Comparison of ENCODE assay signal across 14 cellular contexts in genomic region chr13:21925720-21926119, GRCh38.
DNase-seq lines count a peak whose midpoint lies in the region; ATAC-seq and TF ChIP-seq lines count a peak whose summit lies in the region.
"Had no signal": no experiment of that assay in that cellular context is flagged by ENCODE, and none has a peak within 500 bp of the region (broad histone marks: within the 10 kb centered on the region; RNA-seq: fewer than 3 reads in every experiment).

No MANE protein-coding gene starts in this region.

- no peak overlapping the region for H2BK5ac ChIP-seq in mesendoderm (ENCODE audit: low read length)

- H3K79me2 ChIP-seq in mesendoderm (ENCODE audit: control insufficient read depth, insufficient read depth, low read length): no peaks in the 10 kb centered on the region

- no peaks in the 10 kb centered on the region for H3K36me3 Mint-ChIP-seq in glutamatergic neuron (ENCODE audit: unreplicated experiment)
- H3K36me3 Mint-ChIP-seq: CD4-positive, CD25-positive, alpha-beta regulatory T cell had no signal

- ATAC-seq in GM18858 (IDR thresholded peaks at IDR 0.05; ENCODE audit: unreplicated experiment) (no peak), GM18873 (IDR thresholded peaks at IDR 0.05; ENCODE audit: low FRiP score, unreplicated experiment) (no peak)

- H3K56ac ChIP-seq in mesendoderm (ENCODE audit: low read length): no peak overlapping the region

- H2BK120ac ChIP-seq in mesendoderm (ENCODE audit: low read depth, low read length): no peak overlapping the region

- no peak overlapping the region for H3K23ac ChIP-seq in mesendoderm (ENCODE audit: low read length)

- no peak overlapping the region for H3K27ac ChIP-seq in mesendoderm (ENCODE audit: low read depth, low read length)
- H3K27ac ChIP-seq: 22Rv1; BLaER1 treated with 17β-estradiol and CSF1 and Interleukin-3, amounts not matched to agents 10 nM and 100 nM had no signal

- H3K27me3 ChIP-seq in mesendoderm (ENCODE audit: insufficient read depth, low read length, poor library complexity): no peaks in the 10 kb centered on the region
- H3K27me3 ChIP-seq: BLaER1 treated with 17β-estradiol and CSF1 and Interleukin-3, amounts not matched to agents 10 nM and 100 nM had no signal

- peaks cover 9% of the 10 kb centered on the region for H3K27me3 Mint-ChIP-seq in glutamatergic neuron (ENCODE audit: unreplicated experiment)
- H3K27me3 Mint-ChIP-seq: CD4-positive, CD25-positive, alpha-beta regulatory T cell had no signal

- peaks cover 4% of the 10 kb centered on the region for H3K4me1 ChIP-seq in mesendoderm (ENCODE audit: control insufficient read depth, low read depth, low read length)

- H3K18ac ChIP-seq in mesendoderm (ENCODE audit: low read length): no peak overlapping the region

- no peak overlapping the region for H3K4me3 Mint-ChIP-seq in glutamatergic neuron (ENCODE audit: unreplicated experiment)
- H3K4me3 Mint-ChIP-seq: CD4-positive, CD25-positive, alpha-beta regulatory T cell had no signal

- H4K8ac ChIP-seq in mesendoderm (ENCODE audit: low read depth, low read length): no peak overlapping the region

- no peaks in the 10 kb centered on the region for H3K36me3 ChIP-seq in mesendoderm (ENCODE audit: control insufficient read depth, insufficient read depth, low read length)
- H3K36me3 ChIP-seq: BLaER1 treated with 17β-estradiol and CSF1 and Interleukin-3, amounts not matched to agents 10 nM and 100 nM had no signal

- H3K4me1 Mint-ChIP-seq in glutamatergic neuron (ENCODE audit: low read depth, unreplicated experiment): peaks cover 7% of the 10 kb centered on the region
- H3K4me1 Mint-ChIP-seq: CD4-positive, CD25-positive, alpha-beta regulatory T cell had no signal

- no peak overlapping the region for H3K4me3 ChIP-seq in mesendoderm (ENCODE audit: low read length)
- H3K4me3 ChIP-seq: BLaER1 treated with 17β-estradiol and CSF1 and Interleukin-3, amounts not matched to agents 10 nM and 100 nM had no signal

- H3K4ac ChIP-seq in mesendoderm (ENCODE audit: low read depth, low read length): no peak overlapping the region

- DNase-seq in NCI-H82 (lab: John Stamatoyannopoulos, UW): peak; percentile 23
- no peak for DNase-seq in NCI-H82 treated with DMSO at 0.1 percent for 48 hours (lab: John Stamatoyannopoulos, UW; ENCODE audit: unreplicated experiment)
- no peak for DNase-seq in glutamatergic neuron
- DNase-seq in mesendoderm: peak; percentile 17
- no peak for DNase-seq in NCI-H69 (lab: John Stamatoyannopoulos, UW)
- DNase-seq in occipital lobe (lab: John Stamatoyannopoulos, UW): no peak
- DNase-seq: ACHN; Calu3; CD4-positive, CD25-positive, alpha-beta regulatory T cell; DMS 273 treated with DMSO at 0.1 percent for 48 hours had no signal

- H3K9ac ChIP-seq in mesendoderm (ENCODE audit: low read length): no peak overlapping the region
- H3K9ac ChIP-seq: BLaER1 treated with 17β-estradiol and CSF1 and Interleukin-3, amounts not matched to agents 10 nM and 100 nM had no signal

- no peak overlapping the region for H4K5ac ChIP-seq in mesendoderm (ENCODE audit: low read length)

- H3K4me2 ChIP-seq in mesendoderm (ENCODE audit: low read length): no peak overlapping the region
- H3K4me2 ChIP-seq: BLaER1 treated with 17β-estradiol and CSF1 and Interleukin-3, amounts not matched to agents 10 nM and 100 nM had no signal

- peaks cover 2% of the 10 kb centered on the region for H3K9me3 Mint-ChIP-seq in glutamatergic neuron (ENCODE audit: unreplicated experiment)

- H3K79me1 ChIP-seq in mesendoderm (ENCODE audit: low read length): no peaks in the 10 kb centered on the region

- H2BK15ac ChIP-seq in mesendoderm (replicated peaks; ENCODE audit: low read depth): no peak overlapping the region

- no peak for TF ChIP-seq CTCF in glutamatergic neuron (IDR thresholded peaks at IDR 0.05; ENCODE audit: partially characterized antibody, unreplicated experiment)

- H3K27ac Mint-ChIP-seq in glutamatergic neuron (ENCODE audit: unreplicated experiment): peak overlapping the region; percentile 66
- H3K27ac Mint-ChIP-seq: CD4-positive, CD25-positive, alpha-beta regulatory T cell had no signal

- no peak overlapping the region for H2AK5ac ChIP-seq in mesendoderm (ENCODE audit: low read length)

- no CpG with 5 or more reads among the region's 6 CpGs for WGBS in mesendoderm (ENCODE audit: extremely low coverage, insufficient coverage, low lambda C conversion rate)

Comparison
In these comparisons a context has a peak if more than half of its experiments do, and no peak if none do; other contexts are left out.
1. DNase-seq: peak in NCI-H82 (single experiment) and mesendoderm (single experiment); none in NCI-H82 treated with DMSO at 0.1 percent for 48 hours (single experiment), glutamatergic neuron (single experiment), NCI-H69 (single experiment) and occipital lobe (single experiment).